ENCODE assay signal across 9 cellular contexts in genomic region chr10:15427836-15428414, GRCh38. TPM values are rescaled to one million over a fixed set of nuclear protein-coding genes. Genes with fewer than 3 reads are reported as not detected.
DNase-seq lines count a peak whose midpoint lies in the region; ATAC-seq and TF ChIP-seq lines count a peak whose summit lies in the region.
"Had no signal": no experiment of that assay in that cellular context is flagged by ENCODE, and none has a peak within 500 bp of the region (broad histone marks: within the 10 kb centered on the region; RNA-seq: fewer than 3 reads in every experiment).

No MANE protein-coding gene starts in this region.

- intact Hi-C loops in transverse colon (cut with DNase I; ENCODE audit: low total_unique reads): no loop called here

- in situ Hi-C loops in SK-MEL-5 (cut with HindIII; ENCODE audit: low pct_unique_long_range_greater_than_20kb, low sequenced_read_pairs): no loop called here
- in situ Hi-C loops in transverse colon (cut with MboI; ENCODE audit: low pct_ligation_motif_present in 1 of 4, low pct_unique_long_range_greater_than_20kb in 1 of 4, low sequenced_read_pairs in 3 of 4): loop anchor here in 1 of 4 donors (25.0 kb wide), 2 partner anchors 284 to 384 kb away; partner anchors contain the start of gene ITGA8

- H3K27ac ChIP-seq in gastroesophageal sphincter: no peak overlapping the region
- H3K27ac ChIP-seq in transverse colon: no peak overlapping the region

- H3K27ac Mint-ChIP-seq in immature natural killer cell: no peak overlapping the region

- no peaks in the 10 kb centered on the region for H3K36me3 Mint-ChIP-seq in immature natural killer cell

- no peaks in the 10 kb centered on the region for H3K4me1 Mint-ChIP-seq in immature natural killer cell

- WGBS in gastroesophageal sphincter (ENCODE audit: low coverage in 1 of 2), 2 donors: 4 to 28% methylated on average over 3 to 5 of the region's 5 CpGs
- WGBS in transverse colon (ENCODE audit: low coverage in 1 of 2), 2 donors: 33 to 38% methylated on average over 5 of the region's 5 CpGs

- H3K4me1 ChIP-seq in gastroesophageal sphincter (no peaks in the 10 kb centered on the region), transverse colon (no peaks in the 10 kb centered on the region)
- H3K4me1 ChIP-seq: HAP-1 had no signal

- peak; percentile 51 for TF ChIP-seq CTCF in AG09319 (IDR thresholded peaks at IDR 0.05; ENCODE audit: low read depth, low read length)
- peak; percentile 27 to 56 (median 52) for TF ChIP-seq CTCF in gastroesophageal sphincter (IDR thresholded peaks at IDR 0.05)
- peak; percentile 34 to 48 (median 43) for TF ChIP-seq CTCF in transverse colon (IDR thresholded peaks at IDR 0.05)

- no peak overlapping the region for H3K4me3 ChIP-seq in H7 (ENCODE audit: insufficient read depth, low read depth, low read length)
- H3K4me3 ChIP-seq in gastroesophageal sphincter: no peak overlapping the region
- no peak overlapping the region for H3K4me3 ChIP-seq in transverse colon
- H3K4me3 ChIP-seq: HAP-1 had no signal

- no peaks in the 10 kb centered on the region for H3K9me3 Mint-ChIP-seq in immature natural killer cell

- TF ChIP-seq POLR2A in gastroesophageal sphincter (IDR thresholded peaks at IDR 0.05): no peak
- no peak for TF ChIP-seq POLR2A in transverse colon (IDR thresholded peaks at IDR 0.05)

- peaks cover 3 to 5% (median 5%) of the 10 kb centered on the region in 3 donors for H3K27me3 Mint-ChIP-seq in immature natural killer cell (ENCODE audit: low read depth in 3 of 3)

- no peaks in the 10 kb centered on the region for H3K27me3 ChIP-seq in H7 (ENCODE audit: control insufficient read depth, insufficient read depth, low read length)
- no peaks in the 10 kb centered on the region for H3K27me3 ChIP-seq in gastroesophageal sphincter
- H3K27me3 ChIP-seq in transverse colon: no peaks in the 10 kb centered on the region

- H3K36me3 ChIP-seq in H7 (replicated peaks; ENCODE audit: control insufficient read depth, insufficient read depth, low read length) (no peaks in the 10 kb centered on the region), gastroesophageal sphincter (no peaks in the 10 kb centered on the region), transverse colon (no peaks in the 10 kb centered on the region)
- H3K36me3 ChIP-seq: HAP-1 had no signal

- ATAC-seq in gastroesophageal sphincter: no peak

- H3K9me3 ChIP-seq in gastroesophageal sphincter (no peaks in the 10 kb centered on the region), transverse colon (no peaks in the 10 kb centered on the region)
- H3K9me3 ChIP-seq: HAP-1 had no signal

- DNase-seq in AG09319 (ENCODE audit: extremely low read depth, low read depth) (no peak), H7 (peak; percentile 59), SK-MEL-5 (ENCODE audit: low read depth, low spot score) (peak; percentile 57), transverse colon (no peak), NCI-H2029 (lab: John Stamatoyannopoulos, UW) (no peak), immature natural killer cell (no peak), SIG-M5 (lab: John Stamatoyannopoulos, UW) (no peak)

- TF ChIP-seq EP300 in gastroesophageal sphincter (IDR thresholded peaks at IDR 0.05): no peak
- TF ChIP-seq EP300 in transverse colon (IDR thresholded peaks at IDR 0.05; ENCODE audit: low read depth): no peak

- no peak overlapping the region for H3K4me3 Mint-ChIP-seq in immature natural killer cell

RNA-seq across cellular contexts. Expression of gene FAM171A1, which starts 56.8 kb away (rescaled TPM):
- total RNA-seq in H7 (2014; rRNA removed; shearing (Covaris generic)): 25.7 and 30.7 TPM in 2 replicates
- 5.2 and 5.3 TPM in 2 replicates for total RNA-seq in SK-MEL-5 (2014; rRNA removed; shearing (Covaris generic))
- polyA plus RNA-seq in SK-MEL-5 (2015; cell fraction: cytosol; rRNA removed): 13.9 and 14.4 TPM in 2 replicates
- 2.6 and 5.0 TPM in 2 replicates for polyA plus RNA-seq in SK-MEL-5 (2015; cell fraction: nucleus; rRNA removed)
- total RNA-seq in gastroesophageal sphincter: 10 to 100 TPM in 3 of 4 donors, 1 to 10 TPM in 1; 5.0 to 15.5 (median 13.6) TPM
- 10 to 100 TPM; 29.2 to 42.2 (median 38.2) TPM for total RNA-seq in transverse colon
- 1 to 10 TPM in 2 of 3 donors, under 1 TPM in 1; 0.62 to 2.4 (median 1.1) TPM for polyA plus RNA-seq in immature natural killer cell

Comparison
In these comparisons a context has a peak if more than half of its experiments do, and no peak if none do; other contexts are left out.
1. DNase-seq: peak in H7 (single experiment) and SK-MEL-5 (single experiment); none in AG09319 (single experiment), transverse colon (single experiment), NCI-H2029 (single experiment), immature natural killer cell (0 of 3) and SIG-M5 (single experiment).
2. Peak in every context shown above with its lines, with median percentiles within 50 percentile points of each other: CTCF ChIP-seq.